Comparison of ENCODE assay signal across 1 cellular context in genomic region chr16:5010576-5011329, GRCh38.
TF ChIP-seq lines count a peak whose summit lies in the region.

No MANE protein-coding gene starts in this region.

TF ChIP-seq in H1, 55 proteins besides CTCF, POLR2A, EP300 and RAD21:
- TF ChIP-seq SIRT6 (IDR thresholded peaks at IDR 0.05; ENCODE audit: low read length): no peak
- TF ChIP-seq TAF7 (optimal IDR thresholded peaks at IDR 0.05; ENCODE audit: borderline replicate concordance, low read depth, low read length): no peak
- no peak for TF ChIP-seq HDAC6 (IDR thresholded peaks at IDR 0.05; ENCODE audit: low read depth, low read length)
- TF ChIP-seq POU5F1 (IDR thresholded peaks at IDR 0.05; ENCODE audit: low read depth, low read length): no peak
- TF ChIP-seq SAP30 (IDR thresholded peaks at IDR 0.05; ENCODE audit: insufficient read depth, insufficient replicate concordance, low read length): no peak
- TF ChIP-seq SP1 (IDR thresholded peaks at IDR 0.05; ENCODE audit: low read depth, low read length): no peak
- no peak for TF ChIP-seq POLR2AphosphoS5 (IDR thresholded peaks at IDR 0.05; ENCODE audit: low read depth, low read length)
- TF ChIP-seq CREB1 (IDR thresholded peaks at IDR 0.05): no peak
- TF ChIP-seq MAFK (IDR thresholded peaks at IDR 0.05; ENCODE audit: low read depth, low read length): no peak
- no peak for TF ChIP-seq JUN (IDR thresholded peaks at IDR 0.05; ENCODE audit: low read depth, low read length)
- no peak for TF ChIP-seq CHD7 (IDR thresholded peaks at IDR 0.05; ENCODE audit: insufficient replicate concordance, low read length)
- no peak for TF ChIP-seq EGR1 (IDR thresholded peaks at IDR 0.05; ENCODE audit: borderline replicate concordance, low read depth, low read length)
- TF ChIP-seq SRF (IDR thresholded peaks at IDR 0.05; ENCODE audit: low read depth, low read length): no peak
